In the genomic region with DNA sequence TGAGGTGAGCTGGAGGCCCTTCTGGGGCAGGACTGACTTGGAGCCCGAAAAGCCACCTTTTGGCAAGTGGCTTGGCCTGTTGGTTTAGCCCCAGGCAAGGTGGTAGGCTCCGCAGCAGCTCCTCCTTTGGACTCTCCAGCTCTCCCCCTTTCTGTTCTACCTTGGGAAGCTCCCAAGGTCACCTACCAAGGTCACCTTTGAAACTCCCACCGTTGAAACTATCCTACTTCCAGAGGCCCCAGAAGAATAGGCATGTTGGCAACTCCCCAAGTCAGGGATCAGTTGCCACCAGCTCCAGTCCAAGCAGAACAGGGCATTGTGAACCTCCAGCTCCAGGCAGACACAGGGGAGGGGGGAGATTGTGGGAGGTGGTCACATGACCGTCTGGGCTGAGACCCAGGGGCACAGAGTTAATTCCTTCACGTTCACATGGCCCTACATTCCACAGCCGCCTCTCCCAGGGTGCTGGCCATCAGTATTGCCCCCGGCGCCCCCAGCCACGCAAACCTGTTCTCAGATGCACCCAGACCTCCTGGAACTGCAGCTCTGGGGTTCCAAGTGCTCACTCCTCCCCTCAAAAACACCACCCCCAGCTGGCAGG, we compare ENCODE assay signal across 12 cellular contexts. TPM values are rescaled to one million over a fixed set of nuclear protein-coding genes. Genes with fewer than 3 reads are reported as not detected.
DNase-seq lines count a peak whose midpoint lies in the region; ATAC-seq, FAIRE-seq and TF ChIP-seq lines count a peak whose summit lies in the region.
"Had no signal": no experiment of that assay in that cellular context is flagged by ENCODE, and none has a peak within 500 bp of the region (broad histone marks: within the 10 kb centered on the region; RNA-seq: fewer than 3 reads in every experiment).

No MANE protein-coding gene starts in this region.

- no peaks in the 10 kb centered on the region for H3K9me3 ChIP-seq in SK-N-SH
- H3K9me3 ChIP-seq: ascending aorta had no signal

- peaks cover 37% of the 10 kb centered on the region for H3K4me1 Mint-ChIP-seq in nephron

- POLR2A ChIA-PET in SK-N-SH (lab: Yijun Ruan, JAX): interaction anchor here (1.3 kb wide), 1 partner anchor 8 kb away, joined by 4 read pairs; no protein-coding TSS in a partner anchor

- H3F3A ChIP-seq in SK-N-SH (replicated peaks; ENCODE audit: insufficient read depth): no peaks in the 10 kb centered on the region

- TF ChIP-seq RAD21 in SK-N-SH (IDR thresholded peaks at IDR 0.05; ENCODE audit: low read length): no peak

- no peak for TF ChIP-seq EP300 in SK-N-SH (IDR thresholded peaks at IDR 0.05; ENCODE audit: borderline replicate concordance in 1 of 2, low read depth in 1 of 2, low read length in 1 of 2)

- H3K27me3 Mint-ChIP-seq in nephron (ENCODE audit: low read depth): no peaks in the 10 kb centered on the region
- H3K27me3 Mint-ChIP-seq: activated CD4-positive, alpha-beta T cell treated with anti-CD3 and anti-CD28 coated beads, Interleukin-2, amount 10 ng/mL, durations not matched to agents 24 days and 14 days; stimulated activated naive CD8-positive, alpha-beta T cell treated with anti-CD3 and anti-CD28 coated beads, Interleukin-15, Interleukin-2, amounts not matched to agents 100 ng/mL and 50 ng/mL, for 24 hours had no signal

- FAIRE-seq in urothelium cell line (lab: Jason Lieb, UNC): peak; percentile 52
- FAIRE-seq: RCC 7860 had no signal

- H3K36me3 ChIP-seq in SK-N-SH (replicated peaks in 1 of 2; ENCODE audit: control insufficient read depth in 1 of 2, insufficient read depth in 2 of 2, low read length in 1 of 2): no peaks in the 10 kb centered on the region
- H3K36me3 ChIP-seq: ascending aorta had no signal

- ATAC-seq in HG02970 (IDR thresholded peaks at IDR 0.05; ENCODE audit: low FRiP score, unreplicated experiment) (no peak), HG02759 (IDR thresholded peaks at IDR 0.05; ENCODE audit: unreplicated experiment) (no peak)

- peaks cover 0 to 13% of the 10 kb centered on the region in 2 experiments; a peak in 1 of 4 replicates for H3K4me1 ChIP-seq in SK-N-SH (ENCODE audit: control insufficient read depth in 1 of 2, insufficient read depth in 2 of 2, low read depth in 1 of 2, low read length in 1 of 2)

- no peak overlapping the region; the same call in 1 of the 2 replicates for H3K4me2 ChIP-seq in SK-N-SH

- CTCF ChIA-PET in SK-N-SH (lab: Yijun Ruan, JAX): interaction anchor here (0.6 to 4.3 kb wide), 7 partner anchors 9 to 141 kb away, joined by 3 to 19 read pairs (median 3); no protein-coding TSS in a partner anchor

- H3K9me3 Mint-ChIP-seq in nephron: no peaks in the 10 kb centered on the region
- H3K9me3 Mint-ChIP-seq: activated CD4-positive, alpha-beta T cell treated with anti-CD3 and anti-CD28 coated beads, Interleukin-2, amount 10 ng/mL, durations not matched to agents 24 days and 14 days; stimulated activated naive CD8-positive, alpha-beta T cell treated with anti-CD3 and anti-CD28 coated beads, Interleukin-15, Interleukin-2, amounts not matched to agents 100 ng/mL and 50 ng/mL, for 24 hours had no signal

- no peaks in the 10 kb centered on the region for H3K79me2 ChIP-seq in SK-N-SH (ENCODE audit: insufficient read depth)

- H3K27ac Mint-ChIP-seq in nephron: peak overlapping the region; percentile 96 to 99 (median 97)
- H3K27ac Mint-ChIP-seq: activated CD4-positive, alpha-beta T cell treated with anti-CD3 and anti-CD28 coated beads, Interleukin-2, amount 10 ng/mL, durations not matched to agents 24 days and 14 days; stimulated activated naive CD8-positive, alpha-beta T cell treated with anti-CD3 and anti-CD28 coated beads, Interleukin-15, Interleukin-2, amounts not matched to agents 100 ng/mL and 50 ng/mL, for 24 hours had no signal

- no peak overlapping the region for H3K9ac ChIP-seq in SK-N-SH

- H3K4me3 Mint-ChIP-seq in nephron: peak overlapping the region in 1 of 3 experiments; percentile 44
- H3K4me3 Mint-ChIP-seq: activated CD4-positive, alpha-beta T cell treated with anti-CD3 and anti-CD28 coated beads, Interleukin-2, amount 10 ng/mL, durations not matched to agents 24 days and 14 days; stimulated activated naive CD8-positive, alpha-beta T cell treated with anti-CD3 and anti-CD28 coated beads, Interleukin-15, Interleukin-2, amounts not matched to agents 100 ng/mL and 50 ng/mL, for 24 hours had no signal

- H4K20me1 ChIP-seq in SK-N-SH (ENCODE audit: insufficient read depth): no peaks in the 10 kb centered on the region

- H3K4me3 ChIP-seq in SK-N-SH (ENCODE audit: low read depth in 2 of 2, low read length in 1 of 2): no peak overlapping the region
- H3K4me3 ChIP-seq: ascending aorta, skin epidermis had no signal

- H3K27ac ChIP-seq in SK-N-SH (ENCODE audit: low read depth in 2 of 2, low read length in 1 of 2): 0 out of 4 replicates have a peak overlapping the region, but pooled peaks of 1 of the 2 experiments have one; percentile 7
- H3K27ac ChIP-seq: ascending aorta had no signal

- no peak for TF ChIP-seq CTCF in SK-N-SH (IDR thresholded peaks at IDR 0.05)
- TF ChIP-seq CTCF in nephron (IDR thresholded peaks at IDR 0.05; ENCODE audit: unreplicated experiment in 3 of 3): no peak

- H3K27me3 ChIP-seq in SK-N-SH (ENCODE audit: insufficient read depth): no peaks in the 10 kb centered on the region
- H3K27me3 ChIP-seq: ascending aorta had no signal

- WGBS in SK-N-SH (ENCODE audit: low lambda C conversion rate): 80% methylated on average over 7 of the region's 9 CpGs

- H3K36me3 Mint-ChIP-seq in nephron (ENCODE audit: low read depth): no peaks in the 10 kb centered on the region

- DNase-seq in SK-N-SH (peak; percentile 71), globus pallidus (ENCODE audit: low spot score) (peak; percentile 73), urothelium cell line (ENCODE audit: low spot score) (peak; percentile 43), NCI-H128 (lab: John Stamatoyannopoulos, UW; ENCODE audit: unreplicated experiment) (no peak)
- DNase-seq: activated CD4-positive, alpha-beta T cell treated with anti-CD3 and anti-CD28 coated beads, Interleukin-2, amount 10 ng/mL, durations not matched to agents 24 days and 14 days had no signal

- H2AFZ ChIP-seq in SK-N-SH (ENCODE audit: low read depth): no peak overlapping the region

- H3K9me2 ChIP-seq in SK-N-SH: no peaks in the 10 kb centered on the region

TF ChIP-seq in SK-N-SH, 30 proteins besides CTCF, POLR2A, EP300 and RAD21:
- TF ChIP-seq RCOR1 (IDR thresholded peaks at IDR 0.05; ENCODE audit: low read length) (peak; percentile 86), CHD2 (IDR thresholded peaks at IDR 0.05; ENCODE audit: low read length, partially characterized antibody) (peak; percentile 33), FOXJ3 (CRISPR knock-in tag; IDR thresholded peaks at IDR 0.05) (no peak), ELF1 (IDR thresholded peaks at IDR 0.05) (no peak)
- TF ChIP-seq, protein P1, sequence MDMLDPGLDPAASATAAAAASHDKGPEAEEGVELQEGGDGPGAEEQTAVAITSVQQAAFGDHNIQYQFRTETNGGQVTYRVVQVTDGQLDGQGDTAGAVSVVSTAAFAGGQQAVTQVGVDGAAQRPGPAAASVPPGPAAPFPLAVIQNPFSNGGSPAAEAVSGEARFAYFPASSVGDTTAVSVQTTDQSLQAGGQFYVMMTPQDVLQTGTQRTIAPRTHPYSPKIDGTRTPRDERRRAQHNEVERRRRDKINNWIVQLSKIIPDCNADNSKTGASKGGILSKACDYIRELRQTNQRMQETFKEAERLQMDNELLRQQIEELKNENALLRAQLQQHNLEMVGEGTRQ (IDR thresholded peaks at IDR 0.05; ENCODE audit: borderline replicate concordance, low read depth, low read length): peak; percentile 22; the same call in 1 of the 2 replicates
- TF ChIP-seq, protein P2, sequence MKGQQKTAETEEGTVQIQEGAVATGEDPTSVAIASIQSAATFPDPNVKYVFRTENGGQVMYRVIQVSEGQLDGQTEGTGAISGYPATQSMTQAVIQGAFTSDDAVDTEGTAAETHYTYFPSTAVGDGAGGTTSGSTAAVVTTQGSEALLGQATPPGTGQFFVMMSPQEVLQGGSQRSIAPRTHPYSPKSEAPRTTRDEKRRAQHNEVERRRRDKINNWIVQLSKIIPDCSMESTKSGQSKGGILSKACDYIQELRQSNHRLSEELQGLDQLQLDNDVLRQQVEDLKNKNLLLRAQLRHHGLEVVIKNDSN (IDR thresholded peaks at IDR 0.05; ENCODE audit: borderline replicate concordance, low read depth): peak; percentile 81

RNA-seq across cellular contexts. Expression of a gene that starts 14.4 kb away (rescaled TPM):
- polyA plus RNA-seq in SK-N-SH (2012; rRNA removed): 10.9 and 17.1 TPM in 2 replicates
- polyA plus RNA-seq in SK-N-SH (2012; cell fraction: cytosol; rRNA removed): 9.1 and 14.4 TPM in 2 replicates
- 16.2 and 16.9 TPM in 2 replicates for polyA plus RNA-seq in SK-N-SH (2012; cell fraction: nucleus; rRNA removed)
